Comparison of ENCODE assay signal across 19 cellular contexts in the genomic region with DNA sequence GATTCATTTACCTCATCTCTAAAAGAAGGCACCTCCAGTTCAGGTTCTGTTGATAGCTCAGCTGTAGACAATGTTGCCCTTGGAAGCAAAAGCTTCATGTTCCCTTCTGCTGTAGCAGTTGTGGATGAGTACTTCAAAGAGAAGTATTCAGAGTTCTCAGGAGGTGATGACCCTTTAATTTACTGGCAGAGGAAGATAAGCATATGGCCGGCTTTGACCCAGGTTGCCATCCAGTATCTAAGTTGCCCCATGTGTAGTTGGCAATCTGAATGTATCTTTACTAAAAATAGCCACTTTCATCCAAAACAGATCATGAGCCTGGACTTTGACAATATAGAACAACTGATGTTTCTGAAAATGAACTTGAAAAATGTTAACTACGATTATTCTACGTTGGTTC. TPM values are rescaled to one million over a fixed set of nuclear protein-coding genes. Genes with fewer than 3 reads are reported as not detected.
DNase-seq lines count a peak whose midpoint lies in the region; ATAC-seq, FAIRE-seq and TF ChIP-seq lines count a peak whose summit lies in the region.
"Had no signal": no experiment of that assay in that cellular context is flagged by ENCODE, and none has a peak within 500 bp of the region (broad histone marks: within the 10 kb centered on the region; RNA-seq: fewer than 3 reads in every experiment).

No MANE protein-coding gene starts in this region.

- intact Hi-C loops in psoas muscle (cut with DNase I): no loop called here
- intact Hi-C loops in aorta (cut with DNase I): no loop called here

- H3K36me3 Mint-ChIP-seq in activated naive CD4-positive, alpha-beta T cell treated with anti-CD3 and anti-CD28 coated beads, Interleukin-2, amount 50 U/mL, for 24 hours: peaks cover 40% of the 10 kb centered on the region

- H3K36me3 ChIP-seq in psoas muscle (ENCODE audit: insufficient read depth in 1 of 2, low read depth in 1 of 2) (peaks cover 3 to 28% of the 10 kb centered on the region in 2 donors), aorta (ENCODE audit: control insufficient read depth in 1 of 2, insufficient read depth in 2 of 2, low read length in 1 of 2) (no peaks in the 10 kb centered on the region)

- H3K27me3 ChIP-seq in psoas muscle (ENCODE audit: insufficient read depth in 3 of 3, low read length in 2 of 3): no peaks in the 10 kb centered on the region
- no peaks in the 10 kb centered on the region for H3K27me3 ChIP-seq in aorta (ENCODE audit: control insufficient read depth in 1 of 2, insufficient read depth in 2 of 2, low read length in 1 of 2)
- H3K27me3 ChIP-seq: ascending aorta, neutrophil, Peyer's patch had no signal

- TF ChIP-seq CTCF in NB4 (IDR thresholded peaks at IDR 0.05; ENCODE audit: low read depth, low read length): no peak
- no peak for TF ChIP-seq CTCF in psoas muscle (IDR thresholded peaks at IDR 0.05)

- no peak for FAIRE-seq in GM12891 (lab: Jason Lieb, UNC)
- FAIRE-seq: H54, small intestine had no signal

- TF ChIP-seq POLR2A in NB4 (IDR thresholded peaks at IDR 0.05; ENCODE audit: extremely low read depth, insufficient read length) (no peak), GM12891 (IDR thresholded peaks at IDR 0.05; ENCODE audit: low read depth, low read length) (no peak)

- WGBS in psoas muscle, 3 donors: 20 to 36% (median 23%) methylated on average over 3 of the region's 3 CpGs
- WGBS in aorta, 2 donors: 21 to 39% methylated on average over 3 of the region's 3 CpGs

- DNase-seq in activated naive CD4-positive, alpha-beta T cell treated with anti-CD3 and anti-CD28 coated beads, Interleukin-2, amount 50 U/mL, for 16 hours: no peak
- DNase-seq in NB4 (ENCODE audit: low read depth) (no peak), cerebellar cortex (ENCODE audit: low spot score) (peak; percentile 22), psoas muscle (no peak), aorta (no peak), GM12891 (ENCODE audit: insufficient read length, low spot score) (no peak)
- DNase-seq: activated CD4-positive, alpha-beta T cell treated with anti-CD3 and anti-CD28 coated beads for 1 hour; NCI-H1694 treated with DMSO at 0.1 percent for 48 hours; NCI-H524; Peyer's patch; small intestine; T-helper 1 cell had no signal

- H3K4me1 Mint-ChIP-seq in activated naive CD4-positive, alpha-beta T cell treated with anti-CD3 and anti-CD28 coated beads, Interleukin-2, amount 50 U/mL, for 24 hours: peaks cover 80% of the 10 kb centered on the region

- peaks cover 69% of the 10 kb centered on the region for H3K4me1 ChIP-seq in psoas muscle
- H3K4me1 ChIP-seq in aorta (ENCODE audit: control insufficient read depth in 1 of 2, insufficient read depth in 2 of 2, low read length in 2 of 2): peaks cover 3 to 16% of the 10 kb centered on the region in 2 donors

- H3K27ac ChIP-seq in psoas muscle: peak overlapping the region; percentile 98
- H3K27ac ChIP-seq in aorta (ENCODE audit: low read depth in 1 of 2, low read length in 2 of 2): no peak overlapping the region
- H3K27ac ChIP-seq: neutrophil, Peyer's patch had no signal

- H3K4me3 Mint-ChIP-seq in activated naive CD4-positive, alpha-beta T cell treated with anti-CD3 and anti-CD28 coated beads, Interleukin-2, amount 50 U/mL, for 24 hours: peak overlapping the region; percentile 60

- no peaks in the 10 kb centered on the region for H3K9me3 Mint-ChIP-seq in activated naive CD4-positive, alpha-beta T cell treated with anti-CD3 and anti-CD28 coated beads, Interleukin-2, amount 50 U/mL, for 24 hours

- peak in 2 of 4 donors; percentile 6 to 12 for ATAC-seq in psoas muscle
- no peak for ATAC-seq in aorta (ENCODE audit: low FRiP score)
- no peak for ATAC-seq in HG02885 (IDR thresholded peaks at IDR 0.05; ENCODE audit: poor library complexity, unreplicated experiment)

- no peaks in the 10 kb centered on the region for H3K27me3 Mint-ChIP-seq in activated naive CD4-positive, alpha-beta T cell treated with anti-CD3 and anti-CD28 coated beads, Interleukin-2, amount 50 U/mL, for 24 hours

- H3K9me3 ChIP-seq in psoas muscle (no peaks in the 10 kb centered on the region), aorta (ENCODE audit: control insufficient read depth, low read length) (no peaks in the 10 kb centered on the region)
- H3K9me3 ChIP-seq: ascending aorta, neutrophil, Peyer's patch had no signal

- peak overlapping the region; percentile 55 for H3K27ac Mint-ChIP-seq in activated naive CD4-positive, alpha-beta T cell treated with anti-CD3 and anti-CD28 coated beads, Interleukin-2, amount 50 U/mL, for 24 hours

- peak overlapping the region; percentile 6 for H3K4me3 ChIP-seq in NB4 (ENCODE audit: low read depth, low read length)
- H3K4me3 ChIP-seq in psoas muscle: peak overlapping the region; percentile 29
- H3K4me3 ChIP-seq in aorta (ENCODE audit: low read length in 2 of 2): no peak overlapping the region
- H3K4me3 ChIP-seq: Peyer's patch had no signal

TF ChIP-seq in GM12891, 5 proteins besides CTCF, POLR2A, EP300 and RAD21:
- TF ChIP-seq SPI1 (IDR thresholded peaks at IDR 0.05; ENCODE audit: low read depth, low read length) (no peak), PAX5 (IDR thresholded peaks at IDR 0.05; ENCODE audit: insufficient read depth, low read length, severe bottlenecking) (no peak), POU2F2 (IDR thresholded peaks at IDR 0.05; ENCODE audit: low read depth, low read length) (no peak), TAF1 (IDR thresholded peaks at IDR 0.05; ENCODE audit: low read depth, low read length) (no peak), POLR2AphosphoS5 (IDR thresholded peaks at IDR 0.05; ENCODE audit: low read depth, low read length) (no peak)

RNA-seq across cellular contexts. Expression of gene ZBED6, which starts 4.6 kb away (rescaled TPM):
- total RNA-seq in psoas muscle (10 to 100 TPM; 20.9 to 39.1 (median 26.7) TPM), aorta (10 to 100 TPM; 55.1 to 58.7 TPM)
- polyA plus RNA-seq in psoas muscle (1 to 10 TPM in 2 of 3 donors, under 1 TPM in 1; 0.46 to 8.0 (median 1.0) TPM), aorta (1 to 10 TPM in 1 of 2 donors, under 1 TPM in 1; 0.63 to 2.7 TPM)
- polyA plus RNA-seq in GM12891 (2012; ENCODE audit: low read depth, missing spikeins): 1.7 TPM

RNA-seq across cellular contexts. Expression of gene ZC3H11A, which starts 4.6 kb away (rescaled TPM):
- 10 to 100 TPM; 45.4 to 79.9 (median 49.7) TPM for total RNA-seq in psoas muscle
- 10 to 100 TPM; 33.5 to 77.1 (median 41.2) TPM for polyA plus RNA-seq in psoas muscle
- 10 to 100 TPM; 71.2 to 86.4 TPM for total RNA-seq in aorta
- 10 to 100 TPM; 31.2 to 66.9 TPM for polyA plus RNA-seq in aorta
- polyA plus RNA-seq in GM12891 (2012; ENCODE audit: low read depth, missing spikeins): 53.7 TPM

RNA-seq across cellular contexts. Expression of gene LAX1, which starts 35.0 kb away (rescaled TPM):
- total RNA-seq in psoas muscle: under 1 TPM; 0.10 to 0.17 (median 0.13) TPM
- polyA plus RNA-seq in psoas muscle: under 1 TPM in 2 of 3 donors, not detected in 1; 0.04 to 0.06 TPM
- 1 to 10 TPM in 1 of 2 donors, under 1 TPM in 1; 0.84 to 2.2 TPM for total RNA-seq in aorta
- polyA plus RNA-seq in aorta: 1 to 10 TPM in 1 of 2 donors, not detected in 1; 1.1 TPM
- 4.3 TPM for polyA plus RNA-seq in GM12891 (2012; ENCODE audit: low read depth, missing spikeins)
- total RNA-seq: ascending aorta, lung microvascular endothelial cell had no signal
- polyA plus RNA-seq: AG04450 had no signal

Comparison
In these comparisons a context has a peak if more than half of its experiments do, and no peak if none do; other contexts are left out.
1. H3K4me3 ChIP-seq: peak in NB4 (single experiment) and psoas muscle (single experiment); none in aorta (0 of 2).